18 cellular contexts compared by ENCODE assay signal in genomic region chr11:119789766-119790407, GRCh38.
DNase-seq lines count a peak whose midpoint lies in the region; ATAC-seq and TF ChIP-seq lines count a peak whose summit lies in the region.
"Had no signal": no experiment of that assay in that cellular context is flagged by ENCODE, and none has a peak within 500 bp of the region (broad histone marks: within the 10 kb centered on the region; RNA-seq: fewer than 3 reads in every experiment).

No MANE protein-coding gene starts in this region.

- no peaks in the 10 kb centered on the region for H3K79me1 ChIP-seq in H9 (ENCODE audit: insufficient read depth, low read depth, low read length, poor library complexity, severe bottlenecking)

- no peak overlapping the region for H3K27ac Mint-ChIP-seq in natural killer cell treated with Interleukin-12 subunit alpha and Interleukin-12 subunit beta and Interleukin-15 and Interleukin-18, amount 100 ng/mL, for 72 hours
- H3K27ac Mint-ChIP-seq in natural killer cell: no peak overlapping the region
- no peak overlapping the region for H3K27ac Mint-ChIP-seq in glutamatergic neuron (ENCODE audit: unreplicated experiment)
- no peak overlapping the region for H3K27ac Mint-ChIP-seq in H9
- H3K27ac Mint-ChIP-seq in activated naive CD4-positive, alpha-beta T cell treated with anti-CD3 and anti-CD28 coated beads for 36 hours: no peak overlapping the region

- no peak overlapping the region for H2AFZ ChIP-seq in H9 (ENCODE audit: low read length)

- H3K27me3 ChIP-seq in upper lobe of right lung: peaks cover 15% of the 10 kb centered on the region
- H3K27me3 ChIP-seq in H9 (ENCODE audit: insufficient read depth, low read length): peaks cover 5% of the 10 kb centered on the region; the same call in 1 of the 2 replicates

- H4K91ac ChIP-seq in H9 (ENCODE audit: insufficient read length, low read depth, low read length): no peak overlapping the region

- H4K20me1 ChIP-seq in H9 (ENCODE audit: control insufficient read depth, insufficient read depth, insufficient read length): no peaks in the 10 kb centered on the region

- no peak overlapping the region for H3K4me3 ChIP-seq in upper lobe of right lung

- no peaks in the 10 kb centered on the region for H3K4me1 ChIP-seq in upper lobe of right lung
- peaks cover 2% of the 10 kb centered on the region; the same call in 1 of the 2 replicates for H3K4me1 ChIP-seq in H9 (ENCODE audit: insufficient read depth, low read length)
- H3K4me1 ChIP-seq: Caco-2 had no signal

- no peaks in the 10 kb centered on the region for H3K27me3 Mint-ChIP-seq in natural killer cell treated with Interleukin-12 subunit alpha and Interleukin-12 subunit beta and Interleukin-15 and Interleukin-18, amount 100 ng/mL, for 72 hours
- peaks cover 0 to 13% of the 10 kb centered on the region in 2 donors for H3K27me3 Mint-ChIP-seq in natural killer cell (ENCODE audit: low read depth in 2 of 2)
- peaks cover 7% of the 10 kb centered on the region for H3K27me3 Mint-ChIP-seq in glutamatergic neuron (ENCODE audit: unreplicated experiment)
- H3K27me3 Mint-ChIP-seq in H9 (ENCODE audit: low read depth): peaks cover 62% of the 10 kb centered on the region
- H3K27me3 Mint-ChIP-seq in activated naive CD4-positive, alpha-beta T cell treated with anti-CD3 and anti-CD28 coated beads for 36 hours (ENCODE audit: low read depth): peaks cover 4% of the 10 kb centered on the region

- H3K4me3 Mint-ChIP-seq in natural killer cell treated with Interleukin-12 subunit alpha and Interleukin-12 subunit beta and Interleukin-15 and Interleukin-18, amount 100 ng/mL, for 72 hours: no peak overlapping the region
- H3K4me3 Mint-ChIP-seq in natural killer cell (no peak overlapping the region), glutamatergic neuron (ENCODE audit: unreplicated experiment) (no peak overlapping the region), H9 (no peak overlapping the region)
- H3K4me3 Mint-ChIP-seq in activated naive CD4-positive, alpha-beta T cell treated with anti-CD3 and anti-CD28 coated beads for 36 hours: no peak overlapping the region

- H3K79me2 ChIP-seq in H9 (ENCODE audit: insufficient read depth, low read length): no peaks in the 10 kb centered on the region

- H2BK120ac ChIP-seq in H9 (ENCODE audit: low read depth, low read length, poor library complexity, severe bottlenecking): no peak overlapping the region

- TF ChIP-seq CTCF in natural killer cell (IDR thresholded peaks at IDR 0.05) (no peak), glutamatergic neuron (IDR thresholded peaks at IDR 0.05; ENCODE audit: partially characterized antibody, unreplicated experiment) (no peak), upper lobe of right lung (IDR thresholded peaks at IDR 0.05) (no peak), H9 (conservative IDR thresholded peaks at IDR 0.05) (no peak)

- no peak overlapping the region for H3T11ph ChIP-seq in H9 (ENCODE audit: low read length)

- H3K4me2 ChIP-seq in H9 (ENCODE audit: insufficient read depth, insufficient read length, low read length): no peak overlapping the region

- CTCF ChIA-PET in activated naive CD4-positive, alpha-beta T cell treated with anti-CD3 and anti-CD28 coated beads for 36 hours (lab: Charles Lee): no interaction called here

- H3K4me1 Mint-ChIP-seq in natural killer cell treated with Interleukin-12 subunit alpha and Interleukin-12 subunit beta and Interleukin-15 and Interleukin-18, amount 100 ng/mL, for 72 hours (ENCODE audit: low read depth in 2 of 2): no peaks in the 10 kb centered on the region
- H3K4me1 Mint-ChIP-seq in natural killer cell (no peaks in the 10 kb centered on the region), glutamatergic neuron (ENCODE audit: low read depth, unreplicated experiment) (peaks cover 21% of the 10 kb centered on the region), H9 (peaks cover 46 to 50% of the 10 kb centered on the region in 2 experiments)
- no peaks in the 10 kb centered on the region for H3K4me1 Mint-ChIP-seq in activated naive CD4-positive, alpha-beta T cell treated with anti-CD3 and anti-CD28 coated beads for 36 hours (ENCODE audit: low read depth)

- H2BK15ac ChIP-seq in H9 (ENCODE audit: low read depth, low read length): no peak overlapping the region

- no peak overlapping the region for H3K23ac ChIP-seq in H9 (ENCODE audit: insufficient read length, low read depth, low read length)

- peak; percentile 18 for DNase-seq in DMS53 (lab: John Stamatoyannopoulos, UW)
- no peak for DNase-seq in DMS53 treated with DMSO at 0.1 percent for 48 hours (lab: John Stamatoyannopoulos, UW; ENCODE audit: unreplicated experiment)
- peak; percentile 28 for DNase-seq in natural killer cell treated with Interleukin-12 subunit alpha and Interleukin-12 subunit beta and Interleukin-15 and Interleukin-18, amount 100 ng/mL, for 72 hours (ENCODE audit: low spot score)
- no peak for DNase-seq in natural killer cell
- DNase-seq in glutamatergic neuron: peak; percentile 8
- peak; percentile 40 for DNase-seq in upper lobe of right lung
- no peak for DNase-seq in H9
- no peak for DNase-seq in activated naive CD4-positive, alpha-beta T cell treated with anti-CD3 and anti-CD28 coated beads for 36 hours
- DNase-seq: GF-D8, HCEC 1CT, KBM-7, NCI-H1417 treated with DMSO at 0.1 percent for 48 hours, NCI-H187 treated with DMSO at 0.1 percent for 48 hours, NCI-H2171, Right ventricle myocardium superior had no signal

- H3K36me3 Mint-ChIP-seq in natural killer cell treated with Interleukin-12 subunit alpha and Interleukin-12 subunit beta and Interleukin-15 and Interleukin-18, amount 100 ng/mL, for 72 hours: no peaks in the 10 kb centered on the region
- no peaks in the 10 kb centered on the region for H3K36me3 Mint-ChIP-seq in natural killer cell
- H3K36me3 Mint-ChIP-seq in glutamatergic neuron (ENCODE audit: unreplicated experiment): no peaks in the 10 kb centered on the region
- no peaks in the 10 kb centered on the region for H3K36me3 Mint-ChIP-seq in H9 (ENCODE audit: insufficient read depth in 1 of 3, low read depth in 3 of 3)
- H3K36me3 Mint-ChIP-seq in activated naive CD4-positive, alpha-beta T cell treated with anti-CD3 and anti-CD28 coated beads for 36 hours (ENCODE audit: low read depth): no peaks in the 10 kb centered on the region

- H2AK5ac ChIP-seq in H9 (ENCODE audit: insufficient read length, low read length): no peak overlapping the region

- no peak overlapping the region for H2BK12ac ChIP-seq in H9 (ENCODE audit: insufficient read length, low read depth, low read length)

- WGBS in H9 (ENCODE audit: extremely low coverage, insufficient read length, low lambda C conversion rate): no CpG with 5 or more reads among the region's 11 CpGs

- H3K36me3 ChIP-seq in upper lobe of right lung: no peaks in the 10 kb centered on the region

- no peak overlapping the region for H4K5ac ChIP-seq in H9 (ENCODE audit: insufficient read length, low read depth, low read length)

- H4K8ac ChIP-seq in H9 (replicated peaks; ENCODE audit: insufficient read length, low read depth, low read length): no peak overlapping the region

- H3K27ac ChIP-seq in upper lobe of right lung: no peak overlapping the region
- no peak overlapping the region for H3K27ac ChIP-seq in H9 (ENCODE audit: insufficient read length, low read depth, low read length)
- H3K27ac ChIP-seq: 22Rv1 had no signal

- intact Hi-C loops in natural killer cell (cut with micrococcal nuclease) (no loop called here), upper lobe of right lung (cut with DNase I) (no loop called here)
- intact Hi-C loops in activated naive CD4-positive, alpha-beta T cell treated with anti-CD3 and anti-CD28 coated beads for 36 hours (cut with micrococcal nuclease): no loop called here

- H3K23me2 ChIP-seq in H9 (ENCODE audit: insufficient read length, low read depth, low read length, poor library complexity, severe bottlenecking): no peaks in the 10 kb centered on the region

- H3K9me3 Mint-ChIP-seq in natural killer cell treated with Interleukin-12 subunit alpha and Interleukin-12 subunit beta and Interleukin-15 and Interleukin-18, amount 100 ng/mL, for 72 hours: no peaks in the 10 kb centered on the region
- H3K9me3 Mint-ChIP-seq in natural killer cell: no peaks in the 10 kb centered on the region
- H3K9me3 Mint-ChIP-seq in glutamatergic neuron (ENCODE audit: unreplicated experiment): peaks cover 5% of the 10 kb centered on the region
- H3K9me3 Mint-ChIP-seq in H9: no peaks in the 10 kb centered on the region; a peak in 1 of 5 replicates
- H3K9me3 Mint-ChIP-seq in activated naive CD4-positive, alpha-beta T cell treated with anti-CD3 and anti-CD28 coated beads for 36 hours: no peaks in the 10 kb centered on the region

- no peak overlapping the region for H3K9ac ChIP-seq in H9 (ENCODE audit: extremely low read depth, insufficient read length, low read length)

- no peak overlapping the region for H2BK5ac ChIP-seq in H9 (ENCODE audit: insufficient read length, low read length)

- no peak overlapping the region for H3K14ac ChIP-seq in H9 (ENCODE audit: insufficient read depth, low read length)

- no peak overlapping the region for H3K18ac ChIP-seq in H9 (ENCODE audit: insufficient read length, low read depth, low read length)

- no peak overlapping the region for H3K56ac ChIP-seq in H9 (ENCODE audit: insufficient read length, low read depth, low read length)

- H3K9me3 ChIP-seq in upper lobe of right lung: no peaks in the 10 kb centered on the region
- no peaks in the 10 kb centered on the region for H3K9me3 ChIP-seq in H9 (ENCODE audit: control insufficient read depth, low read depth, low read length)
- H3K9me3 ChIP-seq: Caco-2 had no signal

- ATAC-seq in natural killer cell treated with Interleukin-12 subunit alpha and Interleukin-12 subunit beta and Interleukin-15 and Interleukin-18, amount 100 ng/mL, for 72 hours: no peak
- ATAC-seq in natural killer cell (no peak), upper lobe of right lung (no peak)
- ATAC-seq: Panc1 had no signal

- H2BK20ac ChIP-seq in H9 (ENCODE audit: low read depth, low read length, poor library complexity, severe bottlenecking): no peak overlapping the region

- H3K4ac ChIP-seq in H9 (ENCODE audit: low read depth, low read length): no peak overlapping the region

Comparison
In these comparisons a context has a peak if more than half of its experiments do, and no peak if none do; other contexts are left out.
1. DNase-seq: peak in DMS53 (single experiment), natural killer cell treated with Interleukin-12 subunit alpha and Interleukin-12 subunit beta and Interleukin-15 and Interleukin-18, amount 100 ng/mL, for 72 hours (single experiment), glutamatergic neuron (single experiment) and upper lobe of right lung (single experiment); none in DMS53 treated with DMSO at 0.1 percent for 48 hours (single experiment), natural killer cell (single experiment), H9 (single experiment) and activated naive CD4-positive, alpha-beta T cell treated with anti-CD3 and anti-CD28 coated beads for 36 hours (single experiment).